ENCODE assay signal across 21 cellular contexts in genomic region chr16:24969071-24969470, GRCh38.
"Had no signal": no experiment of that assay in that cellular context is flagged by ENCODE, and none has a peak within 500 bp of the region (broad histone marks: within the 10 kb centered on the region; RNA-seq: fewer than 3 reads in every experiment).

No MANE protein-coding gene starts in this region.

- H3K27ac ChIP-seq: colonic mucosa, lower lobe of right lung, pancreas, stomach, vagina had no signal

- DNase-seq: activated CD4-positive, alpha-beta T cell treated with anti-CD3 and anti-CD28 coated beads for 48 hours; activated CD8-positive, alpha-beta T cell treated with anti-CD3 and anti-CD28 coated beads for 36 hours; activated naive CD4-positive, alpha-beta T cell; activated naive CD8-positive, alpha-beta T cell treated with anti-CD3 and anti-CD28 coated beads, Interleukin-2, amount 10 ng/mL, durations not matched to agents 7 days and 5 days; activated T-cell treated with anti-CD3 and anti-CD28 coated beads, Interleukin-2, amount 50 U/mL, for 1 hour; anterior cingulate cortex; colonic mucosa; gastrocnemius medialis; head of caudate nucleus; lower lobe of right lung; natural killer cell; pancreas; stimulated activated CD4-positive, alpha-beta T cell treated with anti-CD3 and anti-CD28 coated beads, Interleukin-2, amount 100 ng/mL, for 24 hours; stomach; T-cell; trophoblast cell had no signal

- H3K27me3 Mint-ChIP-seq: activated CD8-positive, alpha-beta T cell treated with anti-CD3 and anti-CD28 coated beads for 36 hours; activated naive CD8-positive, alpha-beta T cell treated with anti-CD3 and anti-CD28 coated beads, Interleukin-2, amount 10 ng/mL, durations not matched to agents 7 days and 5 days; activated T-helper 17 cell treated with anti-CD3 and anti-CD28 coated beads, Interleukin-2, amount 50 U/mL, for 72 hours; brain; central memory CD8-positive, alpha-beta T cell; T-cell had no signal

- H3K9me3 Mint-ChIP-seq: activated CD8-positive, alpha-beta T cell treated with anti-CD3 and anti-CD28 coated beads for 36 hours; activated naive CD8-positive, alpha-beta T cell treated with anti-CD3 and anti-CD28 coated beads, Interleukin-2, amount 10 ng/mL, durations not matched to agents 7 days and 5 days; activated T-helper 17 cell treated with anti-CD3 and anti-CD28 coated beads, Interleukin-2, amount 50 U/mL, for 72 hours; central memory CD8-positive, alpha-beta T cell; natural killer cell; T-cell had no signal

- H3K4me3 Mint-ChIP-seq: activated CD8-positive, alpha-beta T cell treated with anti-CD3 and anti-CD28 coated beads for 36 hours; activated naive CD8-positive, alpha-beta T cell treated with anti-CD3 and anti-CD28 coated beads, Interleukin-2, amount 10 ng/mL, durations not matched to agents 7 days and 5 days; activated T-helper 17 cell treated with anti-CD3 and anti-CD28 coated beads, Interleukin-2, amount 50 U/mL, for 72 hours; brain; central memory CD8-positive, alpha-beta T cell; natural killer cell; T-cell; WTC11 had no signal

- H3K27ac Mint-ChIP-seq: activated CD8-positive, alpha-beta T cell treated with anti-CD3 and anti-CD28 coated beads for 36 hours; activated T-helper 17 cell treated with anti-CD3 and anti-CD28 coated beads, Interleukin-2, amount 50 U/mL, for 72 hours; natural killer cell; T-cell; WTC11 had no signal

- H3K9me3 ChIP-seq: colonic mucosa, gastrocnemius medialis, lower lobe of right lung, pancreas, stomach, vagina had no signal

- H3K4me1 Mint-ChIP-seq: brain, WTC11 had no signal

- ATAC-seq: activated CD8-positive, alpha-beta T cell treated with anti-CD3 and anti-CD28 coated beads for 36 hours; activated T-helper 17 cell treated with anti-CD3 and anti-CD28 coated beads, Interleukin-2, amount 50 U/mL, for 72 hours; lower lobe of right lung; natural killer cell; pancreas; T-cell; WTC11 had no signal

- H3K4me1 ChIP-seq: colonic mucosa, pancreas had no signal

- H3K4me3 ChIP-seq: colonic mucosa, gastrocnemius medialis, lower lobe of right lung, pancreas, stomach, vagina had no signal

- H3K27me3 ChIP-seq: colonic mucosa, gastrocnemius medialis, pancreas, stomach, vagina had no signal
